15 cellular contexts compared by ENCODE assay signal in the genomic region with DNA sequence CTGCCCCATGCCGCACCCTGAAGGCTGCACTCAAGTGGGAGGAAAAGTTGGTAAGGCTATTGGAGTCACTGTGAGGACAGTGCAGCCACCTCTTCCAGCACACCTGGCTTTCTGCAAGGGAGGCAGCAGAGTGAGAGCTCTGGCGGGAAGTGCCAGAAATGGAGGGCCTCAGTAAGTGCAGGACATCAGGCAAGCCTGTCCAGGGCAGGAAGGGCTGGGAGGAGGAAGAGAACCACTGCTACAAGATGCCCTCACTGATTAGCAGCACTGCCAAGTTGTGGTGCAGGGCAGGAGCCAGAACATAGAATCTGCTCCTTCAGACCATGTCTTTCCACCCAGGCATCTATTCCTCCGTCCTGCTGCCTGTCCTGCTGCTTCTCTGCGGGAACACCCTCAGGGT.
DNase-seq lines count a peak whose midpoint lies in the region; ATAC-seq, FAIRE-seq and TF ChIP-seq lines count a peak whose summit lies in the region.
"Had no signal": no experiment of that assay in that cellular context is flagged by ENCODE, and none has a peak within 500 bp of the region (broad histone marks: within the 10 kb centered on the region; RNA-seq: fewer than 3 reads in every experiment).

No MANE protein-coding gene starts in this region.

- no peak overlapping the region for H3K14ac ChIP-seq in neuronal stem cell (ENCODE audit: low read length)

- H3K36me3 ChIP-seq in K562 (ENCODE audit: control insufficient read depth, insufficient read depth, low read length) (peaks cover 96% of the 10 kb centered on the region), neuronal stem cell (replicated peaks in 1 of 2; ENCODE audit: control insufficient read depth in 2 of 2, insufficient read depth in 2 of 2, low read length in 2 of 2) (peaks cover 57 to 93% of the 10 kb centered on the region in 2 donors)

- no peak overlapping the region for H2BK5ac ChIP-seq in neuronal stem cell (ENCODE audit: low read length)

- H2AK5ac ChIP-seq in neuronal stem cell (ENCODE audit: low read depth, low read length) = no peak overlapping the region

- no peak for TF ChIP-seq POLR2A in K562 (conservative IDR thresholded peaks at IDR 0.05)

- 93% methylated on average over 4 of the region's 4 CpGs for WGBS in K562 (ENCODE audit: insufficient coverage, low coverage, missing lambda C conversion rate)
- no CpG with 5 or more reads among the region's 4 CpGs for WGBS in neuronal stem cell (ENCODE audit: extremely low coverage in 2 of 2, insufficient read length in 2 of 2, insufficient replicate concordance in 1 of 2), 2 donors

- H3K9ac ChIP-seq in K562 (ENCODE audit: insufficient read depth in 1 of 2, low read depth in 2 of 2, low read length in 2 of 2) (peak overlapping the region in 1 of 2 experiments; percentile 23; a peak in 2 of 4 replicates), neuronal stem cell (ENCODE audit: low read depth, low read length, poor library complexity) (peak overlapping the region; percentile 7)
- H3K9ac ChIP-seq: GM23248 had no signal

- no peak for TF ChIP-seq CTCF in K562 (IDR thresholded peaks at IDR 0.05 in 2 of 3, conservative IDR thresholded peaks at IDR 0.05 in 1 of 3; ENCODE audit: insufficient read depth in 2 of 3, low read depth in 1 of 3, low read length in 3 of 3)

- ATAC-seq in K562 = no peak; the same call in 2 of the 3 replicates
- ATAC-seq: HCT116 had no signal

- no peak for TF ChIP-seq EP300 in K562 (IDR thresholded peaks at IDR 0.05; ENCODE audit: low read length)

- H3K4me2 ChIP-seq in K562 (ENCODE audit: insufficient read depth, low read length) (no peak overlapping the region), neuronal stem cell (ENCODE audit: insufficient read depth, low read length, poor library complexity, severe bottlenecking) (no peak overlapping the region)

- H4K91ac ChIP-seq in neuronal stem cell (ENCODE audit: low read depth, low read length, poor library complexity) = no peak overlapping the region

- H3K18ac ChIP-seq in neuronal stem cell (ENCODE audit: low read length) = no peak overlapping the region

- intact Hi-C loops in K562 (cut with micrococcal nuclease) = no loop called here

- H3K23ac ChIP-seq in neuronal stem cell (ENCODE audit: low read depth, low read length, poor library complexity) = peak overlapping the region; percentile 87

- H3K4me1 ChIP-seq in K562 (replicated peaks in 1 of 2; ENCODE audit: control insufficient read depth in 2 of 2, insufficient read depth in 2 of 2, low read length in 2 of 2) (peaks cover 0 to 7% of the 10 kb centered on the region in 2 experiments; a peak in 1 of 5 replicates), neuronal stem cell (ENCODE audit: control insufficient read depth in 2 of 2, insufficient read depth in 1 of 2, low read depth in 1 of 2, low read length in 2 of 2) (peaks cover 0 to 3% of the 10 kb centered on the region in 2 donors)
- H3K4me1 ChIP-seq: BE2C had no signal

- BruUV-seq in K562 (replicated peaks; lab: Mats Ljungman, UMichigan) = no TSS peak

- H3K4me3 ChIP-seq in K562 = no peak overlapping the region
- H3K4me3 ChIP-seq in neuronal stem cell (ENCODE audit: low read length in 2 of 2) = no peak overlapping the region
- H3K4me3 ChIP-seq: GM23248 had no signal

- no peak overlapping the region for H2BK15ac ChIP-seq in neuronal stem cell (ENCODE audit: low read length)

- POLR2A ChIA-PET in K562 (lab: Yijun Ruan, JAX) = interaction anchor here (0.6 to 1.9 kb wide), 6 partner anchors 12 to 840 kb away, joined by 3 to 8 read pairs (median 4); no protein-coding TSS in a partner anchor

- no peaks in the 10 kb centered on the region for H3K79me2 ChIP-seq in K562 (ENCODE audit: control insufficient read depth, insufficient read depth, low read length)

- CTCF ChIA-PET in K562 (lab: Yijun Ruan, JAX; ENCODE audit: low intra/inter-chr PET ratio) = no interaction called here

- FAIRE-seq in K562 (lab: Jason Lieb, UNC) = no peak
- FAIRE-seq in urothelium cell line (lab: Jason Lieb, UNC) = peak; percentile 30
- FAIRE-seq: A204.1, H54 had no signal

- no peak for TF ChIP-seq RAD21 in K562 (CRISPR knock-in tag; conservative IDR thresholded peaks at IDR 0.05 in 1 of 2, IDR thresholded peaks at IDR 0.05 in 1 of 2)

- no peak overlapping the region for H2AFZ ChIP-seq in K562 (ENCODE audit: low read depth, low read length)
- no peak overlapping the region for H2AFZ ChIP-seq in neuronal stem cell (ENCODE audit: low read length)
- H2AFZ ChIP-seq: GM23248 had no signal

- peaks cover 2% of the 10 kb centered on the region for H3K79me1 ChIP-seq in neuronal stem cell (ENCODE audit: low read depth, low read length)

- in situ Hi-C loops in K562 (cut with MboI) = no loop called here

- H3K9me1 ChIP-seq in K562 (ENCODE audit: control insufficient read depth, insufficient read depth, low read length) = no peaks in the 10 kb centered on the region

- no peak overlapping the region for H3K4ac ChIP-seq in neuronal stem cell (ENCODE audit: low read length)

- H3K27ac ChIP-seq in K562 (ENCODE audit: extremely low read depth, low read depth, low read length) = no peak overlapping the region
- no peak overlapping the region for H3K27ac ChIP-seq in neuronal stem cell (replicated peaks; ENCODE audit: low read length)
- H3K27ac ChIP-seq: C4-2B, GM23248 had no signal

- no peak overlapping the region for H2BK12ac ChIP-seq in neuronal stem cell (ENCODE audit: low read length)

- 0 out of 2 replicates have a peak, but pooled peaks cover 6% of the 10 kb centered on the region for H4K20me1 ChIP-seq in K562 (replicated peaks; ENCODE audit: control insufficient read depth, insufficient read depth, low read length)

- DNase-seq in activated CD8-positive, alpha-beta memory T cell treated with anti-CD3 and anti-CD28 coated beads, Interleukin-2, amount 50 U/mL, for 48 hours = peak; percentile 42
- DNase-seq in activated CD8-positive, alpha-beta memory T cell treated with anti-CD3 and anti-CD28 coated beads, Interleukin-2, amount 50 U/mL, for 4 hours = no peak
- DNase-seq in K562 (ENCODE audit: extremely low read depth in 1 of 4, low spot score in 3 of 4) (no peak), neuronal stem cell (ENCODE audit: low spot score) (no peak), urothelium cell line (ENCODE audit: low spot score) (no peak), NCI-H2227 (lab: John Stamatoyannopoulos, UW; ENCODE audit: unreplicated experiment) (no peak), A172 (ENCODE audit: low spot score) (no peak), NCI-H345 treated with DMSO at 0.1 percent for 48 hours (lab: John Stamatoyannopoulos, UW; ENCODE audit: unreplicated experiment) (no peak)
- DNase-seq: BE2C; CD4-positive, alpha-beta memory T cell; GM23248 had no signal

- H4K8ac ChIP-seq in neuronal stem cell (ENCODE audit: low read depth, low read length) = no peak overlapping the region

- no peaks in the 10 kb centered on the region for H3K27me3 ChIP-seq in K562 (ENCODE audit: control insufficient read depth in 2 of 2, insufficient read depth in 2 of 2, low read length in 2 of 2)
- no peaks in the 10 kb centered on the region for H3K27me3 ChIP-seq in neuronal stem cell (ENCODE audit: control insufficient read depth in 3 of 3, insufficient read depth in 3 of 3, low read depth in 1 of 3, low read length in 3 of 3)
- H3K27me3 ChIP-seq: BE2C had no signal

- H3K9me3 ChIP-seq in K562 (replicated peaks; ENCODE audit: control insufficient read depth, insufficient read depth, low read depth, low read length) (no peaks in the 10 kb centered on the region), neuronal stem cell (replicated peaks in 1 of 2; ENCODE audit: control insufficient read depth in 2 of 2, insufficient read depth in 1 of 2, low read depth in 1 of 2, low read length in 2 of 2) (no peaks in the 10 kb centered on the region)
- H3K9me3 ChIP-seq: BE2C had no signal

- H2BK120ac ChIP-seq in neuronal stem cell (ENCODE audit: low read depth, low read length) = no peak overlapping the region

TF ChIP-seq in K562, 482 proteins besides CTCF, POLR2A, EP300 and RAD21 (continues in another document):
- TF ChIP-seq NFXL1 (CRISPR knock-in tag; IDR thresholded peaks at IDR 0.05) = no peak
- TF ChIP-seq RHOXF2B (CRISPR knock-in tag; conservative IDR thresholded peaks at IDR 0.05) = 0 out of 2 replicates have a peak, but pooled peaks have one; percentile 44
- TF ChIP-seq CBFB (CRISPR knock-in tag; IDR thresholded peaks at IDR 0.05) = peak; percentile 31; the same call in 1 of the 2 replicates
- TF ChIP-seq MIER1 (IDR thresholded peaks at IDR 0.05; ENCODE audit: low read depth) = no peak
- no peak for TF ChIP-seq ZEB2 (IDR thresholded peaks at IDR 0.05)
- no peak for TF ChIP-seq ZNF436 (CRISPR knock-in tag; IDR thresholded peaks at IDR 0.05)
- TF ChIP-seq BRF2 (IDR thresholded peaks at IDR 0.05; ENCODE audit: borderline replicate concordance, insufficient read depth, insufficient read length) = no peak
- no peak for TF ChIP-seq PTBP1 (IDR thresholded peaks at IDR 0.05; ENCODE audit: low read depth, low read length)
- TF ChIP-seq CREM (IDR thresholded peaks at IDR 0.05; ENCODE audit: low read depth) = no peak
- TF ChIP-seq DNMT1 (IDR thresholded peaks at IDR 0.05) = no peak
- no peak for TF ChIP-seq POLR2G (IDR thresholded peaks at IDR 0.05; ENCODE audit: low read depth, low read length)
- TF ChIP-seq TCF3 (CRISPR knock-in tag; IDR thresholded peaks at IDR 0.05) = no peak
- TF ChIP-seq NEUROD1 (IDR thresholded peaks at IDR 0.05; ENCODE audit: borderline replicate concordance, low read depth, low read length, partially characterized antibody) = no peak
- TF ChIP-seq TEAD4 (IDR thresholded peaks at IDR 0.05; ENCODE audit: low read length) = no peak
- 0 out of 2 replicates have a peak, but pooled peaks have one; percentile 17 for TF ChIP-seq TEAD4 (CRISPR knock-in tag; IDR thresholded peaks at IDR 0.05; ENCODE audit: borderline replicate concordance)
- TF ChIP-seq ZNF551 (CRISPR knock-in tag; IDR thresholded peaks at IDR 0.05) = no peak
